1 cellular context compared by ENCODE assay signal in the genomic region with DNA sequence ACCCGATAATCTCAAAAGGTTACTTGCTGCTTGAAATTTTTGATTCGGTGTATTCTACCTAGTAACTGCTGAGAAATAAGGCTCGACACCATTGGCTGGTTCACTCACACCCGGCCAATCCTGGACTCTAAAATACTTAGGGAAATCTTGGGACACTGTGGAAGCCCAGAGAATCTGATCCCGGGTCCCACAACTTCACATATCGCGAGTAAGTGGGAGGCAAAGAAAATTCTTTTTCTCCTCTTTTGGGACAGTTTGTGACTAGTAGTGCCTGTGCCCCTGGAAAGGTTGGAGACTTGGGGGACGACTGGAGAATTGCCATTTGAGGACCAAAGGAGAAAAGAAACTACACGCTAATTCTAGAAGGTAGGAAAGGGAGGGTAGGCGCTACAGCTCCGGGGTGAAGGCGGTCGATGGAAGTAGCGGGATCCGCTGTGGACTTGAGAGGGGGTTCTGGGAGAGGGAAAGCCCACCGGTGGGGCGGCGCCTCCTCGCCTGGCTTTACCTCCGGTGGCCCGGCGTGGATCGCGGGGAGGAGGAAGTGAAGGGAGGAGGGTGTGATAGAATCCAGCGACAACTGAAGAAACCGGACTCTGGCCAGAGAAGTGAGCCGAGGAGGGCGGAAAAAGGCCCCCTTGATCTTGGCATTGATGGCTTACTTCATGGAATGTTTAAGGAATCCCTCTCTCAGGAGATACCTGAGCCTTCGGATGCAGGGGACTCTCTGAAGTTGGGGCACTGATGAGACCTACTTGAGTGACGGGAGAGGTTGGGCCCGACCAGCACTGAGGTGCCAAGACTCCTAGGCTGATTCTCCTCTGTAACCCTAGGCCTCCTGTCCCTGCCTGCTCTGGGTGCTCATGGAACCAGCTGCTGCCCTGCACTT.
TF ChIP-seq lines count a peak whose summit lies in the region.

No MANE protein-coding gene starts in this region.

TF ChIP-seq in K562, 482 proteins besides CTCF, POLR2A, EP300 and RAD21 (continued from another document):
- TF ChIP-seq, protein P1, sequence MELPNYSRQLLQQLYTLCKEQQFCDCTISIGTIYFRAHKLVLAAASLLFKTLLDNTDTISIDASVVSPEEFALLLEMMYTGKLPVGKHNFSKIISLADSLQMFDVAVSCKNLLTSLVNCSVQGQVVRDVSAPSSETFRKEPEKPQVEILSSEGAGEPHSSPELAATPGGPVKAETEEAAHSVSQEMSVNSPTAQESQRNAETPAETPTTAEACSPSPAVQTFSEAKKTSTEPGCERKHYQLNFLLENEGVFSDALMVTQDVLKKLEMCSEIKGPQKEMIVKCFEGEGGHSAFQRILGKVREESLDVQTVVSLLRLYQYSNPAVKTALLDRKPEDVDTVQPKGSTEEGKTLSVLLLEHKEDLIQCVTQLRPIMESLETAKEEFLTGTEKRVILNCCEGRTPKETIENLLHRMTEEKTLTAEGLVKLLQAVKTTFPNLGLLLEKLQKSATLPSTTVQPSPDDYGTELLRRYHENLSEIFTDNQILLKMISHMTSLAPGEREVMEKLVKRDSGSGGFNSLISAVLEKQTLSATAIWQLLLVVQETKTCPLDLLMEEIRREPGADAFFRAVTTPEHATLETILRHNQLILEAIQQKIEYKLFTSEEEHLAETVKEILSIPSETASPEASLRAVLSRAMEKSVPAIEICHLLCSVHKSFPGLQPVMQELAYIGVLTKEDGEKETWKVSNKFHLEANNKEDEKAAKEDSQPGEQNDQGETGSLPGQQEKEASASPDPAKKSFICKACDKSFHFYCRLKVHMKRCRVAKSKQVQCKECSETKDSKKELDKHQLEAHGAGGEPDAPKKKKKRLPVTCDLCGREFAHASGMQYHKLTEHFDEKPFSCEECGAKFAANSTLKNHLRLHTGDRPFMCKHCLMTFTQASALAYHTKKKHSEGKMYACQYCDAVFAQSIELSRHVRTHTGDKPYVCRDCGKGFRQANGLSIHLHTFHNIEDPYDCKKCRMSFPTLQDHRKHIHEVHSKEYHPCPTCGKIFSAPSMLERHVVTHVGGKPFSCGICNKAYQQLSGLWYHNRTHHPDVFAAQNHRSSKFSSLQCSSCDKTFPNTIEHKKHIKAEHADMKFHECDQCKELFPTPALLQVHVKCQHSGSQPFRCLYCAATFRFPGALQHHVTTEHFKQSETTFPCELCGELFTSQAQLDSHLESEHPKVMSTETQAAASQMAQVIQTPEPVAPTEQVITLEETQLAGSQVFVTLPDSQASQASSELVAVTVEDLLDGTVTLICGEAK (IDR thresholded peaks at IDR 0.05): peak; percentile 57; the same call in 1 of the 2 replicates
- TF ChIP-seq, protein P1 (CRISPR knock-in tag; IDR thresholded peaks at IDR 0.05): no peak
- TF ChIP-seq ERF (CRISPR knock-in tag; IDR thresholded peaks at IDR 0.05) (0 out of 2 replicates have a peak, but pooled peaks have one; percentile 63), MTA1 (IDR thresholded peaks at IDR 0.05; ENCODE audit: borderline replicate concordance) (peak; percentile 18; the same call in 1 of the 2 replicates), SOX6 (IDR thresholded peaks at IDR 0.05) (0 out of 2 replicates have a peak, but pooled peaks have one; percentile 14), ASH1L (IDR thresholded peaks at IDR 0.05; ENCODE audit: borderline replicate concordance, low read depth, partially characterized antibody) (peak; percentile 71), POLR2G (IDR thresholded peaks at IDR 0.05; ENCODE audit: low read depth, low read length) (peak; percentile 68), CTBP1 (IDR thresholded peaks at IDR 0.05; ENCODE audit: borderline replicate concordance) (peak; percentile 38), SMAD2 (IDR thresholded peaks at IDR 0.05; ENCODE audit: low read depth, low read length) (no peak), POLR2B (IDR thresholded peaks at IDR 0.05; ENCODE audit: low read depth, partially characterized antibody) (peak; percentile 52), CEBPB (tag; IDR thresholded peaks at IDR 0.05) (no peak), RBBP5 (IDR thresholded peaks at IDR 0.05; ENCODE audit: borderline replicate concordance, insufficient read depth, low read length, poor library complexity, severe bottlenecking) (peak; percentile 40), CHD2 (IDR thresholded peaks at IDR 0.05; ENCODE audit: low read depth, low read length) (peak; percentile 88), SUPT5H (IDR thresholded peaks at IDR 0.05) (peak; percentile 61), ETV5 (CRISPR knock-in tag; IDR thresholded peaks at IDR 0.05; ENCODE audit: low read depth) (peak; percentile 77), HMGN3 (IDR thresholded peaks at IDR 0.05; ENCODE audit: borderline replicate concordance, extremely low read depth, insufficient read length, low read depth, low read length) (peak; percentile 17), ZNF263 (CRISPR knock-in tag; IDR thresholded peaks at IDR 0.05; ENCODE audit: borderline replicate concordance) (peak; percentile 93), KDM2B (CRISPR knock-in tag; IDR thresholded peaks at IDR 0.05) (peak; percentile 75; the same call in 1 of the 2 replicates), GTF2F1 (IDR thresholded peaks at IDR 0.05; ENCODE audit: low read depth, low read length) (peak; percentile 94; the same call in 1 of the 2 replicates), RBM25 (IDR thresholded peaks at IDR 0.05; ENCODE audit: low read depth, low read length, severe bottlenecking) (peak; percentile 73), PHF8 (IDR thresholded peaks at IDR 0.05; ENCODE audit: borderline replicate concordance, low read length) (peak; percentile 54; the same call in 1 of the 2 replicates), ZBTB17 (CRISPR knock-in tag; IDR thresholded peaks at IDR 0.05) (peak; percentile 46; the same call in 1 of the 2 replicates), RAD51 (IDR thresholded peaks at IDR 0.05; ENCODE audit: borderline replicate concordance, low read depth) (no peak), SMARCE1 (IDR thresholded peaks at IDR 0.05) (peak; percentile 75; the same call in 1 of the 2 replicates)
- TF ChIP-seq, protein P2, sequence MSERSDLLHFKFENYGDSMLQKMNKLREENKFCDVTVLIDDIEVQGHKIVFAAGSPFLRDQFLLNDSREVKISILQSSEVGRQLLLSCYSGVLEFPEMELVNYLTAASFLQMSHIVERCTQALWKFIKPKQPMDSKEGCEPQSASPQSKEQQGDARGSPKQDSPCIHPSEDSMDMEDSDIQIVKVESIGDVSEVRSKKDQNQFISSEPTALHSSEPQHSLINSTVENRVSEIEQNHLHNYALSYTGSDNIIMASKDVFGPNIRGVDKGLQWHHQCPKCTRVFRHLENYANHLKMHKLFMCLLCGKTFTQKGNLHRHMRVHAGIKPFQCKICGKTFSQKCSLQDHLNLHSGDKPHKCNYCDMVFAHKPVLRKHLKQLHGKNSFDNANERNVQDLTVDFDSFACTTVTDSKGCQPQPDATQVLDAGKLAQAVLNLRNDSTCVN (CRISPR knock-in tag; IDR thresholded peaks at IDR 0.05): peak; percentile 83
- TF ChIP-seq, protein P3, sequence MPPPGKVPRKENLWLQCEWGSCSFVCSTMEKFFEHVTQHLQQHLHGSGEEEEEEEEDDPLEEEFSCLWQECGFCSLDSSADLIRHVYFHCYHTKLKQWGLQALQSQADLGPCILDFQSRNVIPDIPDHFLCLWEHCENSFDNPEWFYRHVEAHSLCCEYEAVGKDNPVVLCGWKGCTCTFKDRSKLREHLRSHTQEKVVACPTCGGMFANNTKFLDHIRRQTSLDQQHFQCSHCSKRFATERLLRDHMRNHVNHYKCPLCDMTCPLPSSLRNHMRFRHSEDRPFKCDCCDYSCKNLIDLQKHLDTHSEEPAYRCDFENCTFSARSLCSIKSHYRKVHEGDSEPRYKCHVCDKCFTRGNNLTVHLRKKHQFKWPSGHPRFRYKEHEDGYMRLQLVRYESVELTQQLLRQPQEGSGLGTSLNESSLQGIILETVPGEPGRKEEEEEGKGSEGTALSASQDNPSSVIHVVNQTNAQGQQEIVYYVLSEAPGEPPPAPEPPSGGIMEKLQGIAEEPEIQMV (tag; conservative IDR thresholded peaks at IDR 0.05; ENCODE audit: low read depth): no peak
- TF ChIP-seq, protein P4, sequence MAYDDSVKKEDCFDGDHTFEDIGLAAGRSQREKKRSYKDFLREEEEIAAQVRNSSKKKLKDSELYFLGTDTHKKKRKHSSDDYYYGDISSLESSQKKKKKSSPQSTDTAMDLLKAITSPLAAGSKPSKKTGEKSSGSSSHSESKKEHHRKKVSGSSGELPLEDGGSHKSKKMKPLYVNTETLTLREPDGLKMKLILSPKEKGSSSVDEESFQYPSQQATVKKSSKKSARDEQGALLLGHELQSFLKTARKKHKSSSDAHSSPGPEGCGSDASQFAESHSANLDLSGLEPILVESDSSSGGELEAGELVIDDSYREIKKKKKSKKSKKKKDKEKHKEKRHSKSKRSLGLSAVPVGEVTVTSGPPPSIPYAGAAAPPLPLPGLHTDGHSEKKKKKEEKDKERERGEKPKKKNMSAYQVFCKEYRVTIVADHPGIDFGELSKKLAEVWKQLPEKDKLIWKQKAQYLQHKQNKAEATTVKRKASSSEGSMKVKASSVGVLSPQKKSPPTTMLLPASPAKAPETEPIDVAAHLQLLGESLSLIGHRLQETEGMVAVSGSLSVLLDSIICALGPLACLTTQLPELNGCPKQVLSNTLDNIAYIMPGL (CRISPR knock-in tag; IDR thresholded peaks at IDR 0.05): peak; percentile 73; the same call in 1 of the 2 replicates
- TF ChIP-seq, protein P5, sequence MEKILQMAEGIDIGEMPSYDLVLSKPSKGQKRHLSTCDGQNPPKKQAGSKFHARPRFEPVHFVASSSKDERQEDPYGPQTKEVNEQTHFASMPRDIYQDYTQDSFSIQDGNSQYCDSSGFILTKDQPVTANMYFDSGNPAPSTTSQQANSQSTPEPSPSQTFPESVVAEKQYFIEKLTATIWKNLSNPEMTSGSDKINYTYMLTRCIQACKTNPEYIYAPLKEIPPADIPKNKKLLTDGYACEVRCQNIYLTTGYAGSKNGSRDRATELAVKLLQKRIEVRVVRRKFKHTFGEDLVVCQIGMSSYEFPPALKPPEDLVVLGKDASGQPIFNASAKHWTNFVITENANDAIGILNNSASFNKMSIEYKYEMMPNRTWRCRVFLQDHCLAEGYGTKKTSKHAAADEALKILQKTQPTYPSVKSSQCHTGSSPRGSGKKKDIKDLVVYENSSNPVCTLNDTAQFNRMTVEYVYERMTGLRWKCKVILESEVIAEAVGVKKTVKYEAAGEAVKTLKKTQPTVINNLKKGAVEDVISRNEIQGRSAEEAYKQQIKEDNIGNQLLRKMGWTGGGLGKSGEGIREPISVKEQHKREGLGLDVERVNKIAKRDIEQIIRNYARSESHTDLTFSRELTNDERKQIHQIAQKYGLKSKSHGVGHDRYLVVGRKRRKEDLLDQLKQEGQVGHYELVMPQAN (IDR thresholded peaks at IDR 0.05; ENCODE audit: borderline replicate concordance): peak; percentile 42; the same call in 1 of the 2 replicates
- TF ChIP-seq, protein P6, sequence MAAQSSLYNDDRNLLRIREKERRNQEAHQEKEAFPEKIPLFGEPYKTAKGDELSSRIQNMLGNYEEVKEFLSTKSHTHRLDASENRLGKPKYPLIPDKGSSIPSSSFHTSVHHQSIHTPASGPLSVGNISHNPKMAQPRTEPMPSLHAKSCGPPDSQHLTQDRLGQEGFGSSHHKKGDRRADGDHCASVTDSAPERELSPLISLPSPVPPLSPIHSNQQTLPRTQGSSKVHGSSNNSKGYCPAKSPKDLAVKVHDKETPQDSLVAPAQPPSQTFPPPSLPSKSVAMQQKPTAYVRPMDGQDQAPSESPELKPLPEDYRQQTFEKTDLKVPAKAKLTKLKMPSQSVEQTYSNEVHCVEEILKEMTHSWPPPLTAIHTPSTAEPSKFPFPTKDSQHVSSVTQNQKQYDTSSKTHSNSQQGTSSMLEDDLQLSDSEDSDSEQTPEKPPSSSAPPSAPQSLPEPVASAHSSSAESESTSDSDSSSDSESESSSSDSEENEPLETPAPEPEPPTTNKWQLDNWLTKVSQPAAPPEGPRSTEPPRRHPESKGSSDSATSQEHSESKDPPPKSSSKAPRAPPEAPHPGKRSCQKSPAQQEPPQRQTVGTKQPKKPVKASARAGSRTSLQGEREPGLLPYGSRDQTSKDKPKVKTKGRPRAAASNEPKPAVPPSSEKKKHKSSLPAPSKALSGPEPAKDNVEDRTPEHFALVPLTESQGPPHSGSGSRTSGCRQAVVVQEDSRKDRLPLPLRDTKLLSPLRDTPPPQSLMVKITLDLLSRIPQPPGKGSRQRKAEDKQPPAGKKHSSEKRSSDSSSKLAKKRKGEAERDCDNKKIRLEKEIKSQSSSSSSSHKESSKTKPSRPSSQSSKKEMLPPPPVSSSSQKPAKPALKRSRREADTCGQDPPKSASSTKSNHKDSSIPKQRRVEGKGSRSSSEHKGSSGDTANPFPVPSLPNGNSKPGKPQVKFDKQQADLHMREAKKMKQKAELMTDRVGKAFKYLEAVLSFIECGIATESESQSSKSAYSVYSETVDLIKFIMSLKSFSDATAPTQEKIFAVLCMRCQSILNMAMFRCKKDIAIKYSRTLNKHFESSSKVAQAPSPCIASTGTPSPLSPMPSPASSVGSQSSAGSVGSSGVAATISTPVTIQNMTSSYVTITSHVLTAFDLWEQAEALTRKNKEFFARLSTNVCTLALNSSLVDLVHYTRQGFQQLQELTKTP (IDR thresholded peaks at IDR 0.05; ENCODE audit: low read depth in 1 of 2, partially characterized antibody in 2 of 2): peak in 1 of 2 experiments; percentile 56
